ENCODE assay signal across 9 cellular contexts in the genomic region with DNA sequence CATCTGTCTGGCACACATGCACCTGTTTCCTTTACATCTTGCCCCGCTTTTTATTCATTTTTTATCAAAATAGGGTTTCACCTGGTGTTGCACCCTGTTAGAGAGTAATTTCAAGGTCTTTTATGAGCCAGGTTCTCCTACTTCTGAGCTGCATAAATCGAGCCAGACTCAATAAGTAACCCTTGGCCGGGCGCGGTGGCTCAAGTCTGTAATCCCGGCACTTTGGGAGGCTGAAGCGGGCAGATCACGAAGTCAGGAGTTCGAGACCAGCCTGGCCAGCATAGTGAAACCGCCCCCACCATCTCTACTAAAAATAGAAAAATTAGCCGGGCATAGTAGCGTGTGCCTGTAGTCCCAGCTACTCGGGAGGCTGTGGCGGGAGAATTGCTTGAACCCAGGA. TPM values are rescaled to one million over a fixed set of nuclear protein-coding genes. Genes with fewer than 3 reads are reported as not detected.
DNase-seq lines count a peak whose midpoint lies in the region; ATAC-seq, FAIRE-seq and TF ChIP-seq lines count a peak whose summit lies in the region.
"Had no signal": no experiment of that assay in that cellular context is flagged by ENCODE, and none has a peak within 500 bp of the region (broad histone marks: within the 10 kb centered on the region; RNA-seq: fewer than 3 reads in every experiment).

No MANE protein-coding gene starts in this region.

- ATAC-seq in natural killer cell treated with Interleukin-12 subunit alpha and Interleukin-12 subunit beta and Interleukin-15 and Interleukin-18, amount 100 ng/mL, for 72 hours = no peak
- ATAC-seq in HG02759 (IDR thresholded peaks at IDR 0.05; ENCODE audit: unreplicated experiment) = no peak

- H3F3A ChIP-seq in MM.1S (ENCODE audit: insufficient read depth, low read length) = no peaks in the 10 kb centered on the region

- H3K27me3 Mint-ChIP-seq in natural killer cell treated with Interleukin-12 subunit alpha and Interleukin-12 subunit beta and Interleukin-15 and Interleukin-18, amount 100 ng/mL, for 72 hours = no peaks in the 10 kb centered on the region

- peak overlapping the region; percentile 53 for H3K4me3 ChIP-seq in BE2C (ENCODE audit: low read depth, low read length)
- H3K4me3 ChIP-seq in MM.1S (ENCODE audit: low read length) = peak overlapping the region; percentile 64
- peak overlapping the region; percentile 54 for H3K4me3 ChIP-seq in ectodermal cell (ENCODE audit: insufficient read depth, low read depth, low read length)

- H2AFZ ChIP-seq in MM.1S (ENCODE audit: low read length) = peak overlapping the region; percentile 87

- no peak for TF ChIP-seq POLR2A in H54 (IDR thresholded peaks at IDR 0.05; ENCODE audit: low read depth, low read length)

- H3K36me3 Mint-ChIP-seq in natural killer cell treated with Interleukin-12 subunit alpha and Interleukin-12 subunit beta and Interleukin-15 and Interleukin-18, amount 100 ng/mL, for 72 hours = no peaks in the 10 kb centered on the region

- 90 to 92% methylated on average over 14 of the region's 14 CpGs for WGBS in ectodermal cell, 2 experiments

- H3K9me2 ChIP-seq in MM.1S (replicated peaks; ENCODE audit: insufficient read depth, low read length) = no peaks in the 10 kb centered on the region

- no peaks in the 10 kb centered on the region for H3K9me3 Mint-ChIP-seq in natural killer cell treated with Interleukin-12 subunit alpha and Interleukin-12 subunit beta and Interleukin-15 and Interleukin-18, amount 100 ng/mL, for 72 hours

- DNase-seq in BE2C (no peak), MM.1S (no peak), SHP77 (lab: John Stamatoyannopoulos, UW) (no peak), H54 (ENCODE audit: insufficient read length, low spot score) (no peak)
- no peak for DNase-seq in natural killer cell treated with Interleukin-12 subunit alpha and Interleukin-12 subunit beta and Interleukin-15 and Interleukin-18, amount 100 ng/mL, for 72 hours (ENCODE audit: low spot score)
- DNase-seq in stimulated activated CD4-positive, alpha-beta T cell treated with anti-CD3 and anti-CD28 coated beads, Interleukin-4, amount 100 ng/mL, for 4 hours = no peak
- DNase-seq: NCI-H1092 had no signal

- no peaks in the 10 kb centered on the region for H3K9me3 ChIP-seq in BE2C
- H3K9me3 ChIP-seq in MM.1S (replicated peaks; ENCODE audit: insufficient read depth, low read length) = no peaks in the 10 kb centered on the region
- no peaks in the 10 kb centered on the region for H3K9me3 ChIP-seq in ectodermal cell (ENCODE audit: control insufficient read depth, low read length)

- TF ChIP-seq CTCF in BE2C (IDR thresholded peaks at IDR 0.05; ENCODE audit: low read depth, low read length) (no peak), MM.1S (IDR thresholded peaks at IDR 0.05; ENCODE audit: low read length) (no peak)

- H3K79me2 ChIP-seq in MM.1S (ENCODE audit: low read length) = no peaks in the 10 kb centered on the region

- H3K4me3 Mint-ChIP-seq in natural killer cell treated with Interleukin-12 subunit alpha and Interleukin-12 subunit beta and Interleukin-15 and Interleukin-18, amount 100 ng/mL, for 72 hours = peak overlapping the region; percentile 97

- H3K4me1 ChIP-seq in BE2C (no peaks in the 10 kb centered on the region), MM.1S (ENCODE audit: low read length) (no peaks in the 10 kb centered on the region), ectodermal cell (ENCODE audit: control insufficient read depth, insufficient read depth, low read length) (no peaks in the 10 kb centered on the region)

- H3K27me3 ChIP-seq in BE2C (no peaks in the 10 kb centered on the region), MM.1S (replicated peaks; ENCODE audit: insufficient read depth, low read length) (no peaks in the 10 kb centered on the region), ectodermal cell (ENCODE audit: control insufficient read depth, insufficient read depth, low read length, poor library complexity, severe bottlenecking) (no peaks in the 10 kb centered on the region)

- H3K4me1 Mint-ChIP-seq in natural killer cell treated with Interleukin-12 subunit alpha and Interleukin-12 subunit beta and Interleukin-15 and Interleukin-18, amount 100 ng/mL, for 72 hours (ENCODE audit: low read depth in 2 of 2) = peaks cover 10% of the 10 kb centered on the region in 2 donors

- no peaks in the 10 kb centered on the region for H4K20me1 ChIP-seq in MM.1S (ENCODE audit: insufficient read depth, low read length)

- FAIRE-seq in H54 (lab: Jason Lieb, UNC) = no peak

- peak overlapping the region; percentile 57 for H3K9ac ChIP-seq in MM.1S (ENCODE audit: low read length)

- H3K27ac ChIP-seq in MM.1S (ENCODE audit: low read length) (no peak overlapping the region), ectodermal cell (ENCODE audit: insufficient read depth, low read depth, low read length, poor library complexity, severe bottlenecking) (no peak overlapping the region)

- H3K36me3 ChIP-seq in BE2C = no peaks in the 10 kb centered on the region
- no peaks in the 10 kb centered on the region for H3K36me3 ChIP-seq in MM.1S (replicated peaks; ENCODE audit: insufficient read depth, low read length)
- no peaks in the 10 kb centered on the region for H3K36me3 ChIP-seq in ectodermal cell (ENCODE audit: control insufficient read depth, insufficient read depth, low read length)

- peak overlapping the region; percentile 96 to 99 for H3K27ac Mint-ChIP-seq in natural killer cell treated with Interleukin-12 subunit alpha and Interleukin-12 subunit beta and Interleukin-15 and Interleukin-18, amount 100 ng/mL, for 72 hours

- peak overlapping the region; percentile 60 for H3K4me2 ChIP-seq in MM.1S (ENCODE audit: low read depth, low read length)

RNA-seq across cellular contexts. Expression of gene PPP2R3B, which starts 1.0 kb away (rescaled TPM):
- 4.9 TPM for polyA plus RNA-seq in BE2C (2012; ENCODE audit: insufficient read depth, insufficient read length, low read depth)
- 64.4 TPM for polyA plus RNA-seq in ectodermal cell (2013, experiment 1 of 4)
- polyA plus RNA-seq in ectodermal cell (2013, experiment 2 of 4) = 55.3 TPM
- polyA plus RNA-seq in ectodermal cell (2013, experiment 3 of 4) = 69.1 TPM
- polyA plus RNA-seq in ectodermal cell (2013, experiment 4 of 4) = 77.5 TPM
- total RNA-seq in natural killer cell treated with Interleukin-12 subunit alpha and Interleukin-12 subunit beta and Interleukin-15 and Interleukin-18, amount 100 ng/mL, for 72 hours = 10 to 100 TPM; 12.0 to 38.8 TPM
